ENCODE assay signal across 12 cellular contexts in genomic region chr17:78762007-78762406, GRCh38. TPM values are rescaled to one million over a fixed set of nuclear protein-coding genes. Genes with fewer than 3 reads are reported as not detected.
DNase-seq lines count a peak whose midpoint lies in the region; ATAC-seq, FAIRE-seq and TF ChIP-seq lines count a peak whose summit lies in the region.
"Had no signal": no experiment of that assay in that cellular context is flagged by ENCODE, and none has a peak within 500 bp of the region (broad histone marks: within the 10 kb centered on the region; RNA-seq: fewer than 3 reads in every experiment).

No MANE protein-coding gene starts in this region.

- H3K9me2 ChIP-seq in MM.1S (replicated peaks; ENCODE audit: insufficient read depth, low read length) = no peaks in the 10 kb centered on the region

- intact Hi-C loops in CD8-positive, alpha-beta T cell (cut with DNase I, micrococcal nuclease) = loop anchor here in 1 of 2 experiments (1.0 kb wide), 1 partner anchor 9 kb away; no protein-coding TSS in a partner anchor
- intact Hi-C loops in GM12878 (cut with micrococcal nuclease; ENCODE audit: unreplicated experiment) = no loop called here
- intact Hi-C loops in naive thymus-derived CD4-positive, alpha-beta T cell (cut with micrococcal nuclease) = no loop called here

- H3K36me3 ChIP-seq in CD8-positive, alpha-beta T cell (ENCODE audit: insufficient read depth, low read length) = no peaks in the 10 kb centered on the region
- H3K36me3 ChIP-seq in MM.1S (replicated peaks; ENCODE audit: insufficient read depth, low read length) = no peaks in the 10 kb centered on the region
- H3K36me3 ChIP-seq in GM12878 (ENCODE audit: control insufficient read depth in 2 of 2, insufficient read depth in 2 of 2, low read length in 1 of 2) = peaks cover 3 to 4% of the 10 kb centered on the region in 2 experiments; a peak in 2 of 4 replicates
- no peaks in the 10 kb centered on the region for H3K36me3 ChIP-seq in naive thymus-derived CD4-positive, alpha-beta T cell (ENCODE audit: control insufficient read depth in 2 of 3, insufficient read depth in 3 of 3, low read length in 3 of 3)
- H3K36me3 ChIP-seq in suprapubic skin = no peaks in the 10 kb centered on the region

- H3K27me3 Mint-ChIP-seq in CD8-positive, alpha-beta T cell (ENCODE audit: low read depth) = no peaks in the 10 kb centered on the region
- H3K27me3 Mint-ChIP-seq in naive thymus-derived CD4-positive, alpha-beta T cell = no peaks in the 10 kb centered on the region

- no peak for TF ChIP-seq EP300 in GM12878 (IDR thresholded peaks at IDR 0.05; ENCODE audit: borderline replicate concordance in 1 of 2, control insufficient read depth in 1 of 2, low read depth in 2 of 2, low read length in 2 of 2)
- TF ChIP-seq EP300 in suprapubic skin (IDR thresholded peaks at IDR 0.05) = no peak

- peaks cover 27% of the 10 kb centered on the region for H3K36me3 Mint-ChIP-seq in CD8-positive, alpha-beta T cell
- peaks cover 0 to 25% (median 7%) of the 10 kb centered on the region in 5 donors for H3K36me3 Mint-ChIP-seq in naive thymus-derived CD4-positive, alpha-beta T cell

- H3K4me2 ChIP-seq in MM.1S (ENCODE audit: low read depth, low read length) = no peak overlapping the region
- no peak overlapping the region for H3K4me2 ChIP-seq in GM12878 (ENCODE audit: control insufficient read depth, insufficient read depth)

- peaks cover 19% of the 10 kb centered on the region for H3F3A ChIP-seq in MM.1S (ENCODE audit: insufficient read depth, low read length)

- BruUV-seq in GM12878 (replicated peaks; lab: Mats Ljungman, UMichigan) = no TSS peak

- no peak for DNase-seq in CD8-positive, alpha-beta T cell
- DNase-seq in MM.1S (no peak), GM12878 (ENCODE audit: low read depth, low spot score) (no peak), COR-L47 (lab: John Stamatoyannopoulos, UW) (no peak), NCI-H187 (lab: John Stamatoyannopoulos, UW) (no peak), suprapubic skin (ENCODE audit: low spot score in 2 of 2) (no peak)
- no peak for DNase-seq in naive thymus-derived CD4-positive, alpha-beta T cell
- DNase-seq: activated gamma-delta T cell treated with Interleukin-2 at 50 U/mL for 16 hours, NCI-H1436 treated with DMSO at 0.1 percent for 48 hours had no signal

- no peak for ATAC-seq in CD8-positive, alpha-beta T cell
- no peak for ATAC-seq in GM12878
- no peak for ATAC-seq in naive thymus-derived CD4-positive, alpha-beta T cell
- ATAC-seq: sciatic nerve had no signal

- SMC1A ChIA-PET in GM12878 (lab: Charles Lee; ENCODE audit: uncharacterized antibody, unreplicated experiment) = no interaction called here

- no peak overlapping the region for H3K27ac ChIP-seq in CD8-positive, alpha-beta T cell (ENCODE audit: low read depth, low read length)
- H3K27ac ChIP-seq in MM.1S (ENCODE audit: low read length) (peak overlapping the region; percentile 10; the same call in 1 of the 2 replicates), GM12878 (ENCODE audit: control insufficient read depth, insufficient read depth) (0 out of 2 replicates have a peak overlapping the region, but pooled peaks have one; percentile 8), suprapubic skin (no peak overlapping the region)
- H3K27ac ChIP-seq in naive thymus-derived CD4-positive, alpha-beta T cell (ENCODE audit: low read depth, low read length) = peak overlapping the region; percentile 53

- no peaks in the 10 kb centered on the region for H3K9me3 Mint-ChIP-seq in CD8-positive, alpha-beta T cell
- H3K9me3 Mint-ChIP-seq in naive thymus-derived CD4-positive, alpha-beta T cell = peaks cover 0 to 3% (median 0%) of the 10 kb centered on the region in 11 donors

- TF ChIP-seq POLR2A in GM12878 (IDR thresholded peaks at IDR 0.05; ENCODE audit: low read depth, low read length) (no peak), suprapubic skin (IDR thresholded peaks at IDR 0.05) (no peak)

- CTCF ChIA-PET in CD8-positive, alpha-beta T cell (lab: Charles Lee) = interaction anchor here (1.1 kb wide), 1 partner anchor 53 kb away, joined by 3 read pairs; no protein-coding TSS in a partner anchor
- CTCF ChIA-PET in GM12878 (lab: Yijun Ruan, JAX) = no interaction called here
- CTCF ChIA-PET in naive thymus-derived CD4-positive, alpha-beta T cell (lab: Charles Lee) = interaction anchor here (1.4 kb wide), 1 partner anchor 13 kb away, joined by 4 read pairs; no protein-coding TSS in a partner anchor

- POLR2A ChIA-PET in CD8-positive, alpha-beta T cell (lab: Charles Lee) = no interaction called here
- POLR2A ChIA-PET in GM12878 (lab: Charles Lee) = interaction anchor here (1.4 kb wide), 1 partner anchor 9 kb away, joined by 8 read pairs; no protein-coding TSS in a partner anchor
- POLR2A ChIA-PET in naive thymus-derived CD4-positive, alpha-beta T cell (lab: Charles Lee) = interaction anchor here (0.6 to 12.1 kb wide), 4 partner anchors 13 to 33 kb away, joined by 3 to 122 read pairs (median 4); no protein-coding TSS in a partner anchor

- no peak for TF ChIP-seq CTCF in CD8-positive, alpha-beta T cell (IDR thresholded peaks at IDR 0.05)
- TF ChIP-seq CTCF in MM.1S (IDR thresholded peaks at IDR 0.05; ENCODE audit: low read length) (no peak), GM12878 (IDR thresholded peaks at IDR 0.05 in 2 of 3, conservative IDR thresholded peaks at IDR 0.05 in 1 of 3; ENCODE audit: control insufficient read depth in 2 of 3, extremely low read depth in 1 of 3, insufficient read depth in 1 of 3, low read depth in 3 of 3, low read length in 3 of 3) (no peak), suprapubic skin (IDR thresholded peaks at IDR 0.05) (no peak)

- peak overlapping the region; percentile 33 for H3K4me3 Mint-ChIP-seq in CD8-positive, alpha-beta T cell
- H3K4me3 Mint-ChIP-seq in naive thymus-derived CD4-positive, alpha-beta T cell = peak overlapping the region in 9 of 10 donors; percentile 49 to 72 (median 64)

- H3K27me3 ChIP-seq in CD8-positive, alpha-beta T cell (ENCODE audit: insufficient read depth, low read length) = no peaks in the 10 kb centered on the region
- H3K27me3 ChIP-seq in MM.1S (replicated peaks; ENCODE audit: insufficient read depth, low read length) = no peaks in the 10 kb centered on the region
- H3K27me3 ChIP-seq in GM12878 (replicated peaks in 1 of 2; ENCODE audit: control insufficient read depth in 2 of 2, insufficient read depth in 2 of 2, low read length in 1 of 2) = no peaks in the 10 kb centered on the region
- H3K27me3 ChIP-seq in naive thymus-derived CD4-positive, alpha-beta T cell (ENCODE audit: control insufficient read depth in 2 of 2, insufficient read depth in 2 of 2, low read length in 2 of 2) = no peaks in the 10 kb centered on the region
- no peaks in the 10 kb centered on the region for H3K27me3 ChIP-seq in suprapubic skin

- no peaks in the 10 kb centered on the region for H3K9me3 ChIP-seq in CD8-positive, alpha-beta T cell (ENCODE audit: low read length)
- H3K9me3 ChIP-seq in MM.1S (replicated peaks; ENCODE audit: insufficient read depth, low read length) (no peaks in the 10 kb centered on the region), GM12878 (replicated peaks; ENCODE audit: control insufficient read depth, insufficient read depth, low read length) (no peaks in the 10 kb centered on the region; the same call in 2 of the 3 replicates), suprapubic skin (no peaks in the 10 kb centered on the region)
- H3K9me3 ChIP-seq in naive thymus-derived CD4-positive, alpha-beta T cell (ENCODE audit: control insufficient read depth in 2 of 3, low read length in 3 of 3) = no peaks in the 10 kb centered on the region

- H3K79me2 ChIP-seq in MM.1S (ENCODE audit: low read length) = peaks cover 97% of the 10 kb centered on the region
- peaks cover 94% of the 10 kb centered on the region for H3K79me2 ChIP-seq in GM12878 (ENCODE audit: control insufficient read depth, insufficient read depth, low read length)

- H3K4me1 Mint-ChIP-seq in CD8-positive, alpha-beta T cell (ENCODE audit: low read depth) = peaks cover 72% of the 10 kb centered on the region
- peaks cover 42 to 78% (median 66%) of the 10 kb centered on the region in 7 donors for H3K4me1 Mint-ChIP-seq in naive thymus-derived CD4-positive, alpha-beta T cell

- no peak overlapping the region for H2AFZ ChIP-seq in MM.1S (ENCODE audit: low read length)
- H2AFZ ChIP-seq in GM12878 (ENCODE audit: control insufficient read depth, low read depth, low read length) = no peak overlapping the region

- FAIRE-seq in GM12878 (lab: Jason Lieb, UNC) = no peak
- FAIRE-seq: islet of Langerhans had no signal

- TF ChIP-seq RAD21 in GM12878 (IDR thresholded peaks at IDR 0.05; ENCODE audit: insufficient read depth, low read depth, low read length) = no peak

- in situ Hi-C loops in GM12878 (cut with MboI) = no loop called here

- H3K4me1 ChIP-seq in CD8-positive, alpha-beta T cell (ENCODE audit: insufficient read depth, low read length) = peaks cover 91% of the 10 kb centered on the region
- peaks cover 39% of the 10 kb centered on the region for H3K4me1 ChIP-seq in MM.1S (ENCODE audit: low read length)
- peaks cover 45% of the 10 kb centered on the region for H3K4me1 ChIP-seq in GM12878 (ENCODE audit: control insufficient read depth, insufficient read depth, low read length)
- H3K4me1 ChIP-seq in naive thymus-derived CD4-positive, alpha-beta T cell (ENCODE audit: control insufficient read depth in 2 of 2, insufficient read depth in 2 of 2, low read length in 2 of 2) = peaks cover 81 to 86% of the 10 kb centered on the region in 2 donors
- H3K4me1 ChIP-seq in suprapubic skin = peaks cover 67% of the 10 kb centered on the region

- H3K4me3 ChIP-seq in CD8-positive, alpha-beta T cell (ENCODE audit: low read depth, low read length) = no peak overlapping the region
- H3K4me3 ChIP-seq in MM.1S (ENCODE audit: low read length) (no peak overlapping the region), GM12878 (no peak overlapping the region), suprapubic skin (no peak overlapping the region)
- H3K4me3 ChIP-seq in naive thymus-derived CD4-positive, alpha-beta T cell (ENCODE audit: low read length) = peak overlapping the region; percentile 0
- H3K4me3 ChIP-seq: coronary artery had no signal

- WGBS in GM12878 (ENCODE audit: insufficient coverage, insufficient replicate concordance, low lambda C conversion rate, missing lambda C conversion rate) = 56% methylated on average over 3 of the region's 3 CpGs
- WGBS in suprapubic skin = 75% methylated on average over 3 of the region's 3 CpGs

- no peaks in the 10 kb centered on the region for H4K20me1 ChIP-seq in MM.1S (ENCODE audit: insufficient read depth, low read length)
- peaks cover 5% of the 10 kb centered on the region; the same call in 1 of the 2 replicates for H4K20me1 ChIP-seq in GM12878 (ENCODE audit: control insufficient read depth, insufficient read depth)

- peak overlapping the region; percentile 80 for H3K27ac Mint-ChIP-seq in CD8-positive, alpha-beta T cell
- H3K27ac Mint-ChIP-seq in naive thymus-derived CD4-positive, alpha-beta T cell = peak overlapping the region in 8 of 9 donors; percentile 79 to 94 (median 86)

- no peak overlapping the region for H3K9ac ChIP-seq in MM.1S (ENCODE audit: low read length)
- H3K9ac ChIP-seq in GM12878 (ENCODE audit: control insufficient read depth, insufficient read depth, low read length) = no peak overlapping the region

- RAD21 ChIA-PET in GM12878 (lab: Charles Lee; ENCODE audit: unreplicated experiment) = interaction anchor here (1.2 kb wide), 1 partner anchor 28 kb away, joined by 3 read pairs; no protein-coding TSS in a partner anchor

RNA-seq across cellular contexts. Expression of gene CYTH1, which starts 20.1 kb away (rescaled TPM):
- total RNA-seq in CD8-positive, alpha-beta T cell = 100 to 1,000 TPM; 475 to 490 TPM
- total RNA-seq in GM12878 (2013; cell fraction: nucleolus; rRNA removed) = 559 and 619 TPM in 2 replicates
- total RNA-seq in GM12878 (2014; rRNA removed) (92.6 and 97.8 TPM in 2 replicates), GM12878 (2014; rRNA removed; fragmentation: Illumina TruSeq; extraction: Trizol) (130 and 134 TPM in 2 replicates), GM12878 (2021) (165 and 167 TPM in 2 replicates), suprapubic skin (10 to 100 TPM; 57.6 to 88.6 (median 74.9) TPM)
- polyA plus RNA-seq in GM12878 (2011; ENCODE audit: low read depth) = 88.3 TPM
- polyA plus RNA-seq in GM12878 (2011; rRNA removed) (141 and 188 TPM in 2 replicates), GM12878 (2014; fragmentation: Illumina TruSeq; extraction: Trizol) (160 and 179 TPM in 2 replicates), GM12878 (2014; fragmentation: Nextera tagmentation; extraction: Ambion mirVana) (10 to 100 TPM in 1 of 2 experiments, 1 to 10 TPM in 1; 6.6 to 11.8 TPM), GM12878 (2014; rRNA removed) (162 and 172 TPM in 2 replicates), GM12878 (2016; fragmentation: Nextera tagmentation; extraction: Ambion mirVana) (100 to 1,000 TPM; 138 to 153 TPM)
- polyA plus RNA-seq in GM12878 (2011; cell fraction: cytosol; rRNA removed) = 170 and 179 TPM in 2 replicates
- polyA plus RNA-seq in GM12878 (2011; cell fraction: nucleus; rRNA removed) = 778 and 997 TPM in 2 replicates
- polyA plus RNA-seq in GM12878 (2012) = 136 and 161 TPM in 2 replicates
- polyA minus RNA-seq in GM12878 (2011; rRNA and poly(A)+ RNA removed) = 135 and 140 TPM in 2 replicates
- polyA minus RNA-seq in GM12878 (2011; cell fraction: cytosol; rRNA and poly(A)+ RNA removed) = 38.6 and 44.8 TPM in 2 replicates
- polyA minus RNA-seq in GM12878 (2011; cell fraction: nucleus; rRNA and poly(A)+ RNA removed) = 165 and 192 TPM in 2 replicates
- 100 to 1,000 TPM; 297 to 452 (median 420) TPM for total RNA-seq in naive thymus-derived CD4-positive, alpha-beta T cell
- 100 to 1,000 TPM; 314 to 395 TPM for polyA plus RNA-seq in naive thymus-derived CD4-positive, alpha-beta T cell

Comparison
In these comparisons a context has a peak if more than half of its experiments do, and no peak if none do; other contexts are left out.
1. H3K27ac ChIP-seq: peak in MM.1S (single experiment), GM12878 (single experiment) and naive thymus-derived CD4-positive, alpha-beta T cell (single experiment); none in CD8-positive, alpha-beta T cell (single experiment) and suprapubic skin (single experiment).